ENCODE assay signal across 13 cellular contexts in genomic region chr4:8019396-8020365, GRCh38.
DNase-seq lines count a peak whose midpoint lies in the region; ATAC-seq, FAIRE-seq and TF ChIP-seq lines count a peak whose summit lies in the region.
"Had no signal": no experiment of that assay in that cellular context is flagged by ENCODE, and none has a peak within 500 bp of the region (broad histone marks: within the 10 kb centered on the region; RNA-seq: fewer than 3 reads in every experiment).

No MANE protein-coding gene starts in this region.

- H3K9me3 ChIP-seq in hepatocyte (ENCODE audit: low read depth) = no peaks in the 10 kb centered on the region

- no peak for FAIRE-seq in H54 (lab: Jason Lieb, UNC)
- FAIRE-seq: endothelial cell of umbilical vein had no signal

- POLR2A ChIA-PET in RWPE1 (lab: Yijun Ruan, JAX; ENCODE audit: low non-redundant PET) = no interaction called here

- no peaks in the 10 kb centered on the region for H3K79me2 ChIP-seq in hepatocyte

- no peaks in the 10 kb centered on the region for H3K9me3 Mint-ChIP-seq in T-helper 2 cell treated with Interferon-gamma antibody and Interleukin-4, amounts not matched to agents 5 μg/mL and 100 μg/mL, for 36 hours
- H3K9me3 Mint-ChIP-seq: activated T-cell treated with anti-CD3 and anti-CD28 coated beads, Interleukin-2, amount 50 U/mL, for 4 hours; naive B cell had no signal

- H3K27me3 ChIP-seq in hepatocyte = no peaks in the 10 kb centered on the region

- no peak for TF ChIP-seq POLR2A in H54 (IDR thresholded peaks at IDR 0.05; ENCODE audit: low read depth, low read length)

- H3K4me3 ChIP-seq in hepatocyte = no peak overlapping the region

- H3K27ac ChIP-seq in RWPE1 = peak overlapping the region; percentile 57
- no peak overlapping the region for H3K27ac ChIP-seq in hepatocyte

- DNase-seq in H54 (ENCODE audit: insufficient read length, low spot score) = peak; percentile 29
- DNase-seq in RWPE1 (ENCODE audit: low spot score) = peak; percentile 44
- peak; percentile 65 for DNase-seq in hepatocyte (ENCODE audit: low spot score)
- peak; percentile 60 for DNase-seq in retina
- no peak for DNase-seq in T-helper 2 cell treated with Interferon-gamma antibody and Interleukin-4, amounts not matched to agents 5 μg/mL and 100 μg/mL, for 36 hours (ENCODE audit: low spot score)
- DNase-seq: activated T-cell treated with anti-CD3 and anti-CD28 coated beads, Interleukin-2, amount 50 U/mL, for 4 hours; naive B cell; SIG-M5; stimulated activated CD4-positive, alpha-beta T cell treated with anti-CD3 and anti-CD28 coated beads, Interleukin-12 subunit alpha, Interleukin-12 subunit beta, amount 100 ng/mL, for 4 hours had no signal

- no peaks in the 10 kb centered on the region for H3K36me3 Mint-ChIP-seq in T-helper 2 cell treated with Interferon-gamma antibody and Interleukin-4, amounts not matched to agents 5 μg/mL and 100 μg/mL, for 36 hours (ENCODE audit: low read depth)
- H3K36me3 Mint-ChIP-seq: naive B cell had no signal

- TF ChIP-seq CTCF in RWPE1 (conservative IDR thresholded peaks at IDR 0.05; ENCODE audit: low read depth) (no peak), hepatocyte (IDR thresholded peaks at IDR 0.05; ENCODE audit: poor library complexity) (no peak)

- no peaks in the 10 kb centered on the region for H3K36me3 ChIP-seq in hepatocyte (replicated peaks; ENCODE audit: insufficient read depth, low read depth)

- no peak overlapping the region for H3K4me3 Mint-ChIP-seq in T-helper 2 cell treated with Interferon-gamma antibody and Interleukin-4, amounts not matched to agents 5 μg/mL and 100 μg/mL, for 36 hours
- H3K4me3 Mint-ChIP-seq: activated T-cell treated with anti-CD3 and anti-CD28 coated beads, Interleukin-2, amount 50 U/mL, for 4 hours; naive B cell had no signal

- no peaks in the 10 kb centered on the region for H3K9me2 ChIP-seq in hepatocyte (replicated peaks; ENCODE audit: insufficient read depth)

- H4K20me1 ChIP-seq in hepatocyte (ENCODE audit: insufficient read depth, poor library complexity, severe bottlenecking) = no peaks in the 10 kb centered on the region

- ATAC-seq in GM21825 (IDR thresholded peaks at IDR 0.05; ENCODE audit: unreplicated experiment) (no peak), HG03280 (IDR thresholded peaks at IDR 0.05; ENCODE audit: unreplicated experiment) (no peak), GM21360 (IDR thresholded peaks at IDR 0.05; ENCODE audit: unreplicated experiment) (no peak)
- ATAC-seq: activated T-cell treated with anti-CD3 and anti-CD28 coated beads, Interleukin-2, amount 50 U/mL, for 4 hours had no signal

- no peaks in the 10 kb centered on the region for H3K4me1 ChIP-seq in hepatocyte (ENCODE audit: insufficient read depth)

- CTCF ChIA-PET in RWPE1 (lab: Yijun Ruan, JAX) = interaction anchor here (0.6 to 1.0 kb wide), 2 partner anchors 27 to 169 kb away, joined by 3 read pairs; no protein-coding TSS in a partner anchor

- WGBS in hepatocyte (ENCODE audit: low lambda C conversion rate, missing lambda C conversion rate) = 62% methylated on average over 24 of the region's 24 CpGs

- no peak overlapping the region for H2AFZ ChIP-seq in hepatocyte

- peaks cover 5% of the 10 kb centered on the region for H3K4me1 Mint-ChIP-seq in T-helper 2 cell treated with Interferon-gamma antibody and Interleukin-4, amounts not matched to agents 5 μg/mL and 100 μg/mL, for 36 hours (ENCODE audit: low read depth)

- no peak overlapping the region for H3K27ac Mint-ChIP-seq in T-helper 2 cell treated with Interferon-gamma antibody and Interleukin-4, amounts not matched to agents 5 μg/mL and 100 μg/mL, for 36 hours

- no peak overlapping the region for H3K4me2 ChIP-seq in hepatocyte

- peaks cover 2% of the 10 kb centered on the region for H3K27me3 Mint-ChIP-seq in T-helper 2 cell treated with Interferon-gamma antibody and Interleukin-4, amounts not matched to agents 5 μg/mL and 100 μg/mL, for 36 hours (ENCODE audit: low read depth)
